Comparison of ENCODE assay signal across 8 cellular contexts in genomic region chr14:26394114-26394855, GRCh38.
DNase-seq lines count a peak whose midpoint lies in the region; ATAC-seq and TF ChIP-seq lines count a peak whose summit lies in the region.

No MANE protein-coding gene starts in this region.

- no peak for ATAC-seq in gastroesophageal sphincter
- no peak for ATAC-seq in stimulated activated effector memory CD8-positive, alpha-beta T cell treated with anti-CD3 and anti-CD28 coated beads, Interleukin-12 subunit alpha, Interleukin-12 subunit beta, amount 100 ng/mL, for 72 hours

- H3K27ac ChIP-seq in gastroesophageal sphincter = no peak overlapping the region

- no peak; the same call in 1 of the 2 replicates for TF ChIP-seq EP300 in Ishikawa (IDR thresholded peaks at IDR 0.05; ENCODE audit: borderline replicate concordance)
- no peak for TF ChIP-seq EP300 in gastroesophageal sphincter (IDR thresholded peaks at IDR 0.05)

- H3K9me3 ChIP-seq in gastroesophageal sphincter = no peaks in the 10 kb centered on the region

- no peaks in the 10 kb centered on the region for H3K4me1 Mint-ChIP-seq in Calu3 (ENCODE audit: low read depth, unreplicated experiment)
- H3K4me1 Mint-ChIP-seq in stimulated activated effector memory CD8-positive, alpha-beta T cell treated with anti-CD3 and anti-CD28 coated beads, Interleukin-12 subunit alpha, Interleukin-12 subunit beta, amount 100 ng/mL, for 72 hours = no peaks in the 10 kb centered on the region

- intact Hi-C loops in Calu3 (cut with micrococcal nuclease; ENCODE audit: unreplicated experiment) = no loop called here

- no peaks in the 10 kb centered on the region for H3K27me3 ChIP-seq in gastroesophageal sphincter

- H3K4me3 Mint-ChIP-seq in Calu3 (ENCODE audit: low read depth, unreplicated experiment) = no peak overlapping the region
- no peak overlapping the region for H3K4me3 Mint-ChIP-seq in stimulated activated effector memory CD8-positive, alpha-beta T cell treated with anti-CD3 and anti-CD28 coated beads, Interleukin-12 subunit alpha, Interleukin-12 subunit beta, amount 100 ng/mL, for 72 hours

- H3K36me3 Mint-ChIP-seq in Calu3 (ENCODE audit: insufficient read depth, unreplicated experiment) = no peaks in the 10 kb centered on the region
- no peaks in the 10 kb centered on the region for H3K36me3 Mint-ChIP-seq in stimulated activated effector memory CD8-positive, alpha-beta T cell treated with anti-CD3 and anti-CD28 coated beads, Interleukin-12 subunit alpha, Interleukin-12 subunit beta, amount 100 ng/mL, for 72 hours

- no peak for TF ChIP-seq POLR2A in gastroesophageal sphincter (IDR thresholded peaks at IDR 0.05)

- TF ChIP-seq CTCF in gastroesophageal sphincter (IDR thresholded peaks at IDR 0.05) (peak; percentile 17 to 63 (median 48)), Calu3 (IDR thresholded peaks at IDR 0.05; ENCODE audit: unreplicated experiment) (no peak)

- H3K27me3 Mint-ChIP-seq in Calu3 (ENCODE audit: unreplicated experiment) = no peaks in the 10 kb centered on the region

- peak; percentile 41 for TF ChIP-seq RAD21 in Ishikawa (IDR thresholded peaks at IDR 0.05; ENCODE audit: low read depth)

- no TSS peak for BruUV-seq in Calu3 (replicated peaks; lab: Mats Ljungman, UMichigan)

- 28 to 57% methylated on average over 2 to 4 of the region's 4 CpGs for WGBS in gastroesophageal sphincter (ENCODE audit: low coverage in 1 of 2), 2 donors

- H3K36me3 ChIP-seq in gastroesophageal sphincter = no peaks in the 10 kb centered on the region

- H3K4me1 ChIP-seq in gastroesophageal sphincter = peaks cover 0 to 25% (median 3%) of the 10 kb centered on the region in 3 donors

- peaks cover 13% of the 10 kb centered on the region for H3K9me3 Mint-ChIP-seq in Calu3 (ENCODE audit: low read depth, unreplicated experiment)
- peaks cover 28% of the 10 kb centered on the region for H3K9me3 Mint-ChIP-seq in stimulated activated effector memory CD8-positive, alpha-beta T cell treated with anti-CD3 and anti-CD28 coated beads, Interleukin-12 subunit alpha, Interleukin-12 subunit beta, amount 100 ng/mL, for 72 hours

- DNase-seq in OCI-M1 (lab: John Stamatoyannopoulos, UW) = peak; percentile 0
- peak; percentile 84 for DNase-seq in superior temporal gyrus (ENCODE audit: extremely low spot score)
- DNase-seq in Calu3 = no peak
- DNase-seq in NK-92 treated with Interleukin-12 subunit alpha and Interleukin-12 subunit beta, amount 100 ng/mL, for 24 hours (lab: John Stamatoyannopoulos, UW) = no peak
- DNase-seq in DMS114 treated with DMSO at 0.1 percent for 48 hours (lab: John Stamatoyannopoulos, UW; ENCODE audit: unreplicated experiment) = no peak
- no peak for DNase-seq in stimulated activated effector memory CD8-positive, alpha-beta T cell treated with anti-CD3 and anti-CD28 coated beads, Interleukin-12 subunit alpha, Interleukin-12 subunit beta, amount 100 ng/mL, for 72 hours (ENCODE audit: low spot score in 2 of 2)

- H3K4me3 ChIP-seq in gastroesophageal sphincter = no peak overlapping the region

- no peak overlapping the region for H3K27ac Mint-ChIP-seq in Calu3 (ENCODE audit: unreplicated experiment)
- no peak overlapping the region for H3K27ac Mint-ChIP-seq in stimulated activated effector memory CD8-positive, alpha-beta T cell treated with anti-CD3 and anti-CD28 coated beads, Interleukin-12 subunit alpha, Interleukin-12 subunit beta, amount 100 ng/mL, for 72 hours

- CTCF ChIA-PET in Calu3 (lab: Charles Lee) = no interaction called here

TF ChIP-seq in Ishikawa, 13 proteins besides CTCF, POLR2A, EP300 and RAD21:
- TF ChIP-seq TAF1 (IDR thresholded peaks at IDR 0.05; ENCODE audit: low read depth) = no peak
- TF ChIP-seq EGR1 (IDR thresholded peaks at IDR 0.05) = no peak
- TF ChIP-seq NFIC (IDR thresholded peaks at IDR 0.05) = peak; percentile 68; the same call in 1 of the 2 replicates
- peak; percentile 9; the same call in 1 of the 2 replicates for TF ChIP-seq CEBPB (IDR thresholded peaks at IDR 0.05)

Comparison
In these comparisons a context has a peak if more than half of its experiments do, and no peak if none do; other contexts are left out.
1. DNase-seq: peak in OCI-M1 (single experiment) and superior temporal gyrus (single experiment); none in Calu3 (single experiment), NK-92 treated with Interleukin-12 subunit alpha and Interleukin-12 subunit beta, amount 100 ng/mL, for 24 hours (single experiment), DMS114 treated with DMSO at 0.1 percent for 48 hours (single experiment) and stimulated activated effector memory CD8-positive, alpha-beta T cell treated with anti-CD3 and anti-CD28 coated beads, Interleukin-12 subunit alpha, Interleukin-12 subunit beta, amount 100 ng/mL, for 72 hours (0 of 2).